Comparison of ENCODE assay signal across 20 cellular contexts in the genomic region with DNA sequence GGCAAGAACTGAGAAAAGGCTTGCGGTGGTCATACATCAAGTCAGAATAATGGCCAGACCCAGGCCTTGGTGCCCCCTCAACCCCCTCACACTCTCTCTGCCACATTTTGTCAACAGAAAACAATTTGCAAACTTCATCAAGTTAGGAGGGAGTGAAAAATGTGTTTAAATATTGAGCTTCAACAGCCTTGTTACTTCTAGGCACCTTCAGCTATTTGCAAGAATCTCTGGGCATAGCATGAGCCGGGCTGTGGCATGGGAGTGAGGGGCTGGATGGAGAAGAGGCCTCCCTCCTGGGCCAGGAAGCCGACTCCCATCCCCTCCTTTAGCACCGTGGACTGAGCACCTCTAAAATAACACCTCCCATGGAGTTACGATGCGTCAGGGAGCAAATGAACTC.
"Had no signal": no experiment of that assay in that cellular context is flagged by ENCODE, and none has a peak within 500 bp of the region (broad histone marks: within the 10 kb centered on the region; RNA-seq: fewer than 3 reads in every experiment).

No MANE protein-coding gene starts in this region.

- H3K9me3 ChIP-seq: esophagus muscularis mucosa, gastrocnemius medialis, neutrophil, ovary, upper lobe of left lung had no signal

- H3K36me3 ChIP-seq: esophagus muscularis mucosa, gastrocnemius medialis, neutrophil, ovary, upper lobe of left lung had no signal

- H3K27ac ChIP-seq: coronary artery, esophagus muscularis mucosa, gastrocnemius medialis, ovary, skin epidermis, upper lobe of left lung had no signal

- H3K4me3 Mint-ChIP-seq: natural killer cell treated with Interleukin-12 subunit alpha and Interleukin-12 subunit beta and Interleukin-15 and Interleukin-18, amount 100 ng/mL, for 72 hours had no signal

- ATAC-seq: gastrocnemius medialis, left ventricle myocardium superior, right cardiac atrium had no signal

- H3K27me3 ChIP-seq: esophagus muscularis mucosa, gastrocnemius medialis, neutrophil, ovary, upper lobe of left lung had no signal

- H3K36me3 Mint-ChIP-seq: natural killer cell treated with Interleukin-12 subunit alpha and Interleukin-12 subunit beta and Interleukin-15 and Interleukin-18, amount 100 ng/mL, for 72 hours had no signal

- DNase-seq: activated CD4-positive, alpha-beta T cell treated with anti-CD3 and anti-CD28 coated beads, Interleukin-2, amount 50 U/mL, for 1 hour; activated CD4-positive, CD25-positive, alpha-beta regulatory T cell treated with anti-CD3 and anti-CD28 coated beads, Interleukin-2, amount 50 U/mL, for 72 hours; activated naive CD4-positive, alpha-beta T cell treated with Interleukin-2 at 50 U/mL for 16 hours; activated T-cell treated with anti-CD3 and anti-CD28 coated beads, Interleukin-2, amount 50 U/mL, for 1 hour; cerebellar nuclear complex; gastrocnemius medialis; hippocampal formation; left ventricle myocardium superior; mammary epithelial cell; midbrain; ovary; right cardiac atrium; stimulated activated CD4-positive, alpha-beta T cell treated with anti-CD3 and anti-CD28 coated beads, Interleukin-2, amount 100 ng/mL, for 24 hours; upper lobe of left lung had no signal

- H3K4me3 ChIP-seq: coronary artery, esophagus muscularis mucosa, gastrocnemius medialis, ovary, skin epidermis, upper lobe of left lung had no signal

- H3K4me1 ChIP-seq: esophagus muscularis mucosa, gastrocnemius medialis, upper lobe of left lung had no signal

- H3K9me3 Mint-ChIP-seq: natural killer cell treated with Interleukin-12 subunit alpha and Interleukin-12 subunit beta and Interleukin-15 and Interleukin-18, amount 100 ng/mL, for 72 hours; stimulated activated effector memory CD8-positive, alpha-beta T cell treated with anti-CD3 and anti-CD28 coated beads, Interleukin-12 subunit alpha, Interleukin-12 subunit beta, amount 100 ng/mL, for 72 hours had no signal

- H3K27ac Mint-ChIP-seq: natural killer cell treated with Interleukin-12 subunit alpha and Interleukin-12 subunit beta and Interleukin-15 and Interleukin-18, amount 100 ng/mL, for 72 hours; stimulated activated effector memory CD8-positive, alpha-beta T cell treated with anti-CD3 and anti-CD28 coated beads, Interleukin-12 subunit alpha, Interleukin-12 subunit beta, amount 100 ng/mL, for 72 hours had no signal
